Comparison of ENCODE assay signal across 1 cellular context in genomic region chr3:119825820-119826219, GRCh38.
TF ChIP-seq lines count a peak whose summit lies in the region.

No MANE protein-coding gene starts in this region.

TF ChIP-seq in HepG2, 621 proteins besides CTCF, POLR2A, EP300 and RAD21 (continued from another document):
- TF ChIP-seq ZBTB34 (CRISPR knock-in tag; IDR thresholded peaks at IDR 0.05) (no peak), ZBTB26 (CRISPR knock-in tag; IDR thresholded peaks at IDR 0.05; ENCODE audit: borderline replicate concordance) (no peak; the same call in 1 of the 2 replicates), ZNF274 (CRISPR knock-in tag; IDR thresholded peaks at IDR 0.05) (no peak), MXD1 (CRISPR knock-in tag; IDR thresholded peaks at IDR 0.05) (no peak), ZNF234 (CRISPR knock-in tag; conservative IDR thresholded peaks at IDR 0.05) (no peak), ZFAT (CRISPR knock-in tag; conservative IDR thresholded peaks at IDR 0.05) (no peak), HNF1A (IDR thresholded peaks at IDR 0.05; ENCODE audit: low read depth) (no peak), HNF1A (CRISPR knock-in tag; IDR thresholded peaks at IDR 0.05; ENCODE audit: borderline replicate concordance) (no peak), ZNF280D (CRISPR knock-in tag; IDR thresholded peaks at IDR 0.05) (no peak), ARID3A (IDR thresholded peaks at IDR 0.05; ENCODE audit: low read depth, low read length) (no peak), ZMAT5 (CRISPR knock-in tag; IDR thresholded peaks at IDR 0.05; ENCODE audit: borderline replicate concordance, low read depth) (no peak), SNAPC2 (CRISPR knock-in tag; IDR thresholded peaks at IDR 0.05) (no peak)
TF ChIP-seq in HepG2: peak in this region for 109.
